Comparison of ENCODE assay signal across 36 cellular contexts in the genomic region with DNA sequence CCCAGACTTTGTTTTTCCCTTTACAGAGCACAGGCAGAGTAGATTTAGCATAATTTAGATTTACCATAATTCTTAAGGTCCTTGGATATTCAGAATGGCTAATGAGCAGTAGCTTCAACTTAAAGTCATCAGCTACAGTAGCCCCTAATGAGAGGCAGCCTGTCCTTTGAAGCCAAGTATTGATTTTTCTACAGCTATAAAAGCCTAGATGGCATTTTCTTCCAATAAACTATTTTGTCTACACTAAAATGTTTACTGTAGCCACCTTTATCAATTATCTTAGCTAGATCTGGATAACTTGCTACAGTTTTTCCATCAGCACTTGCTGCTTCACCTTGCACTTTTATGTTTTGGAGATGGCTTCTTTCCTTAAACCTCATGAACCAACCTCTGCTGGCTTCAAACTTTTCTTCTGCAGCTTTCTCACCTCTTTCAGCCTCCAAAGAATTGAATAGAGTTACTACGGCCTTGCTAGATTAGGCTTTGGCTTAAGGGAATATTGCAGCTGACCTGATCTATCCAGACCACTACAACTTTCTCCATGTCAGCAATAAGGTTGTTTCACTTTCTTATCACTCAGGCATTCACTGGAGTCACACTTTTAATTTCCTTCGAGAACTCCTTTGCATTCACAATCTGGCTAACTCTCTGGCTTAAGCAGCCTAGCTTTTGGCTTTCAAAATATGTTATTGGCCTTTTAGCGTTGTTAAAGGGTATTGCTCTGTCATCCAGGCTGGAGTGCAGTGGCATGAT. TPM values are rescaled to one million over a fixed set of nuclear protein-coding genes. Genes with fewer than 3 reads are reported as not detected.
DNase-seq lines count a peak whose midpoint lies in the region; ATAC-seq, FAIRE-seq and TF ChIP-seq lines count a peak whose summit lies in the region.
"Had no signal": no experiment of that assay in that cellular context is flagged by ENCODE, and none has a peak within 500 bp of the region (broad histone marks: within the 10 kb centered on the region; RNA-seq: fewer than 3 reads in every experiment).

No MANE protein-coding gene starts in this region.

- H3K4me1 ChIP-seq in Caco-2 (peaks cover 3% of the 10 kb centered on the region; the same call in 1 of the 2 replicates), kidney (ENCODE audit: control insufficient read depth in 1 of 2, insufficient read depth in 1 of 2, low read depth in 1 of 2, low read length in 2 of 2) (peaks cover 23 to 33% of the 10 kb centered on the region in 2 donors)
- H3K4me1 ChIP-seq in naive thymus-derived CD4-positive, alpha-beta T cell (ENCODE audit: control insufficient read depth in 2 of 2, insufficient read depth in 2 of 2, low read length in 2 of 2): peaks cover 47 to 67% of the 10 kb centered on the region in 2 donors

- peaks cover 12% of the 10 kb centered on the region for H3K36me3 Mint-ChIP-seq in activated CD8-positive, alpha-beta memory T cell treated with anti-CD3 and anti-CD28 coated beads, Interleukin-2, amount 10 ng/mL, durations not matched to agents 7 days and 5 days
- peaks cover 26% of the 10 kb centered on the region for H3K36me3 Mint-ChIP-seq in Caco-2 (ENCODE audit: insufficient read depth, unreplicated experiment)
- peaks cover 6% of the 10 kb centered on the region for H3K36me3 Mint-ChIP-seq in activated T-helper 17 cell treated with anti-CD3 and anti-CD28 coated beads, Interleukin-2, amount 50 U/mL, for 72 hours (ENCODE audit: low read depth)
- peaks cover 0 to 10% (median 2%) of the 10 kb centered on the region in 5 donors for H3K36me3 Mint-ChIP-seq in naive thymus-derived CD4-positive, alpha-beta T cell

- H3K36me3 ChIP-seq in Caco-2 (ENCODE audit: control insufficient read depth, insufficient read depth, low read length) (no peaks in the 10 kb centered on the region), kidney (ENCODE audit: control insufficient read depth in 1 of 2, insufficient read depth in 2 of 2, low read length in 2 of 2) (peaks cover 0 to 2% of the 10 kb centered on the region in 2 donors)
- no peaks in the 10 kb centered on the region for H3K36me3 ChIP-seq in naive thymus-derived CD4-positive, alpha-beta T cell (ENCODE audit: control insufficient read depth in 2 of 3, insufficient read depth in 3 of 3, low read length in 3 of 3)
- H3K36me3 ChIP-seq: cardiac muscle cell, gastroesophageal sphincter, ovary, right atrium auricular region, spleen, suprapubic skin had no signal

- no peak for DNase-seq in activated CD8-positive, alpha-beta memory T cell treated with anti-CD3 and anti-CD28 coated beads, Interleukin-2, amount 10 ng/mL, durations not matched to agents 7 days and 5 days
- no peak for DNase-seq in activated CD8-positive, alpha-beta memory T cell treated with anti-CD3 and anti-CD28 coated beads for 24 hours
- DNase-seq in Caco-2: no peak
- DNase-seq in naive thymus-derived CD4-positive, alpha-beta T cell: no peak
- DNase-seq in NCI-H146 (lab: John Stamatoyannopoulos, UW): no peak
- DNase-seq in kidney: no peak
- DNase-seq in HuH-7.5 (ENCODE audit: low spot score): no peak
- DNase-seq: activated CD4-positive, alpha-beta T cell treated with anti-CD3 and anti-CD28 coated beads for 48 hours; activated CD8-positive, alpha-beta memory T cell treated with anti-CD3 and anti-CD28 coated beads, Interleukin-2, amount 50 U/mL, for 48 hours; activated gamma-delta T cell treated with Interleukin-2 at 50 U/mL for 16 hours; dermis blood vessel endothelial cell; DMS 273 treated with DMSO at 0.1 percent for 48 hours; GDM1; GOT3; hypothalamus; left ventricle myocardium superior; NCI-H1105 treated with DMSO at 0.1 percent for 48 hours; NCI-H2081; NCI-H345; NCI-H774; nephron progenitor cell; ovary; spleen; stimulated activated CD4-positive, alpha-beta T cell treated with anti-CD3 and anti-CD28 coated beads, Interleukin-4, amount 100 ng/mL, for 1 hour; T-helper 2 cell had no signal

- intact Hi-C loops in Caco-2 (cut with micrococcal nuclease; ENCODE audit: unreplicated experiment) (no loop called here), kidney (cut with DNase I) (no loop called here)
- intact Hi-C loops in naive thymus-derived CD4-positive, alpha-beta T cell (cut with micrococcal nuclease): loop anchor here in 1 of 2 donors (2.0 kb wide), 1 partner anchor 13 kb away; no protein-coding TSS in a partner anchor

- no peak overlapping the region for H3K9ac ChIP-seq in kidney (ENCODE audit: low read length in 2 of 2)
- H3K9ac ChIP-seq: BLaER1 treated with 17β-estradiol and CSF1 and Interleukin-3, amounts not matched to agents 10 nM and 100 nM had no signal

- FAIRE-seq in kidney (lab: Jason Lieb, UNC): no peak
- FAIRE-seq: urothelium cell line had no signal

- H3K4me1 Mint-ChIP-seq in activated CD8-positive, alpha-beta memory T cell treated with anti-CD3 and anti-CD28 coated beads, Interleukin-2, amount 10 ng/mL, durations not matched to agents 7 days and 5 days: peaks cover 59% of the 10 kb centered on the region
- H3K4me1 Mint-ChIP-seq in Caco-2 (ENCODE audit: low read depth, unreplicated experiment): peaks cover 17% of the 10 kb centered on the region
- H3K4me1 Mint-ChIP-seq in activated T-helper 17 cell treated with anti-CD3 and anti-CD28 coated beads, Interleukin-2, amount 50 U/mL, for 72 hours: peaks cover 43% of the 10 kb centered on the region
- H3K4me1 Mint-ChIP-seq in naive thymus-derived CD4-positive, alpha-beta T cell: peaks cover 56 to 90% (median 72%) of the 10 kb centered on the region in 7 donors

- H3K4me3 ChIP-seq in Caco-2 (ENCODE audit: low read depth, low read length) (no peak overlapping the region), kidney (ENCODE audit: low read length in 2 of 2) (no peak overlapping the region)
- H3K4me3 ChIP-seq in naive thymus-derived CD4-positive, alpha-beta T cell (ENCODE audit: low read length): no peak overlapping the region
- H3K4me3 ChIP-seq: BLaER1 treated with 17β-estradiol and CSF1 and Interleukin-3, amounts not matched to agents 10 nM and 100 nM; cardiac muscle cell; gastroesophageal sphincter; ovary; right atrium auricular region; SK-N-MC; spleen; suprapubic skin had no signal

- H3K9me3 ChIP-seq in Caco-2 (no peaks in the 10 kb centered on the region), kidney (ENCODE audit: control insufficient read depth in 1 of 2, low read length in 2 of 2) (no peaks in the 10 kb centered on the region)
- H3K9me3 ChIP-seq in naive thymus-derived CD4-positive, alpha-beta T cell (ENCODE audit: control insufficient read depth in 2 of 3, low read length in 3 of 3): no peaks in the 10 kb centered on the region
- H3K9me3 ChIP-seq: gastroesophageal sphincter, ovary, right atrium auricular region, spleen, suprapubic skin had no signal

- peak overlapping the region; percentile 15 for H3K27ac Mint-ChIP-seq in activated CD8-positive, alpha-beta memory T cell treated with anti-CD3 and anti-CD28 coated beads, Interleukin-2, amount 10 ng/mL, durations not matched to agents 7 days and 5 days
- no peak overlapping the region for H3K27ac Mint-ChIP-seq in Caco-2 (ENCODE audit: unreplicated experiment)
- H3K27ac Mint-ChIP-seq in activated T-helper 17 cell treated with anti-CD3 and anti-CD28 coated beads, Interleukin-2, amount 50 U/mL, for 72 hours: peak overlapping the region; percentile 35
- peak overlapping the region in 7 of 9 donors; percentile 12 to 75 (median 66) for H3K27ac Mint-ChIP-seq in naive thymus-derived CD4-positive, alpha-beta T cell
- H3K27ac Mint-ChIP-seq: mesothelial cell of epicardium; nephron progenitor cell; stimulated activated memory B cell treated with anti-CD40 and anti-IgM and Interleukin-4, amounts not matched to agents 10 μg/mL and 1 μg/mL and 100 μg/mL, for 72 hours had no signal

- H3K27ac ChIP-seq in naive thymus-derived CD4-positive, alpha-beta T cell (ENCODE audit: low read depth, low read length): no peak overlapping the region
- no peak overlapping the region for H3K27ac ChIP-seq in kidney (ENCODE audit: low read depth in 2 of 2, low read length in 2 of 2)
- H3K27ac ChIP-seq: BLaER1 treated with 17β-estradiol and CSF1 and Interleukin-3, amounts not matched to agents 10 nM and 100 nM; gastroesophageal sphincter; ovary; right atrium auricular region; RWPE1; suprapubic skin had no signal

- H3K4me3 Mint-ChIP-seq in activated CD8-positive, alpha-beta memory T cell treated with anti-CD3 and anti-CD28 coated beads, Interleukin-2, amount 10 ng/mL, durations not matched to agents 7 days and 5 days: no peak overlapping the region
- H3K4me3 Mint-ChIP-seq in Caco-2 (ENCODE audit: unreplicated experiment): no peak overlapping the region
- peak overlapping the region; percentile 59 for H3K4me3 Mint-ChIP-seq in activated T-helper 17 cell treated with anti-CD3 and anti-CD28 coated beads, Interleukin-2, amount 50 U/mL, for 72 hours
- H3K4me3 Mint-ChIP-seq in naive thymus-derived CD4-positive, alpha-beta T cell: peak overlapping the region in 7 of 10 donors; percentile 5 to 80 (median 52)
- H3K4me3 Mint-ChIP-seq: mesothelial cell of epicardium; nephron progenitor cell; stimulated activated memory B cell treated with anti-CD40 and anti-IgM and Interleukin-4, amounts not matched to agents 10 μg/mL and 1 μg/mL and 100 μg/mL, for 72 hours had no signal

- CTCF ChIA-PET in activated CD8-positive, alpha-beta memory T cell treated with anti-CD3 and anti-CD28 coated beads, Interleukin-2, amount 10 ng/mL, durations not matched to agents 7 days and 5 days (lab: Charles Lee): interaction anchor here (1.6 kb wide), 1 partner anchor 16 kb away, joined by 3 read pairs; no protein-coding TSS in a partner anchor
- CTCF ChIA-PET in Caco-2 (lab: Charles Lee): no interaction called here
- CTCF ChIA-PET in naive thymus-derived CD4-positive, alpha-beta T cell (lab: Charles Lee): no interaction called here

- TSS peak; percentile 5 for BruUV-seq in Caco-2 (replicated peaks; lab: Mats Ljungman, UMichigan)

- H3K27me3 ChIP-seq in Caco-2 (replicated peaks; ENCODE audit: control insufficient read depth, insufficient read depth, low read length): no peaks in the 10 kb centered on the region
- H3K27me3 ChIP-seq in naive thymus-derived CD4-positive, alpha-beta T cell (ENCODE audit: control insufficient read depth in 2 of 2, insufficient read depth in 2 of 2, low read length in 2 of 2): no peaks in the 10 kb centered on the region
- H3K27me3 ChIP-seq: BLaER1 treated with 17β-estradiol and CSF1 and Interleukin-3, amounts not matched to agents 10 nM and 100 nM; cardiac muscle cell; gastroesophageal sphincter; ovary; right atrium auricular region; spleen; suprapubic skin had no signal

- POLR2A ChIA-PET in Caco-2 (lab: Charles Lee): no interaction called here
- POLR2A ChIA-PET in naive thymus-derived CD4-positive, alpha-beta T cell (lab: Charles Lee): interaction anchor here (0.7 to 0.8 kb wide), 2 partner anchors 11 to 72 kb away, joined by 3 to 4 read pairs; no protein-coding TSS in a partner anchor

- ATAC-seq in activated CD8-positive, alpha-beta memory T cell treated with anti-CD3 and anti-CD28 coated beads, Interleukin-2, amount 10 ng/mL, durations not matched to agents 7 days and 5 days: no peak
- no peak for ATAC-seq in activated T-helper 17 cell treated with anti-CD3 and anti-CD28 coated beads, Interleukin-2, amount 50 U/mL, for 72 hours (replicated peaks)
- ATAC-seq in naive thymus-derived CD4-positive, alpha-beta T cell: no peak
- ATAC-seq: gastroesophageal sphincter; left ventricle myocardium superior; stimulated activated memory B cell treated with anti-CD40 and anti-IgM and Interleukin-4, amounts not matched to agents 10 μg/mL and 1 μg/mL and 100 μg/mL, for 72 hours had no signal

- no peaks in the 10 kb centered on the region for H3K27me3 Mint-ChIP-seq in activated CD8-positive, alpha-beta memory T cell treated with anti-CD3 and anti-CD28 coated beads, Interleukin-2, amount 10 ng/mL, durations not matched to agents 7 days and 5 days
- no peaks in the 10 kb centered on the region for H3K27me3 Mint-ChIP-seq in Caco-2 (ENCODE audit: insufficient read depth, unreplicated experiment)
- no peaks in the 10 kb centered on the region for H3K27me3 Mint-ChIP-seq in activated T-helper 17 cell treated with anti-CD3 and anti-CD28 coated beads, Interleukin-2, amount 50 U/mL, for 72 hours
- no peaks in the 10 kb centered on the region for H3K27me3 Mint-ChIP-seq in naive thymus-derived CD4-positive, alpha-beta T cell
- H3K27me3 Mint-ChIP-seq: stimulated activated memory B cell treated with anti-CD40 and anti-IgM and Interleukin-4, amounts not matched to agents 10 μg/mL and 1 μg/mL and 100 μg/mL, for 72 hours had no signal

- H3K9me3 Mint-ChIP-seq in activated CD8-positive, alpha-beta memory T cell treated with anti-CD3 and anti-CD28 coated beads, Interleukin-2, amount 10 ng/mL, durations not matched to agents 7 days and 5 days (ENCODE audit: low read depth): no peaks in the 10 kb centered on the region
- H3K9me3 Mint-ChIP-seq in Caco-2 (ENCODE audit: unreplicated experiment): no peaks in the 10 kb centered on the region
- H3K9me3 Mint-ChIP-seq in activated T-helper 17 cell treated with anti-CD3 and anti-CD28 coated beads, Interleukin-2, amount 50 U/mL, for 72 hours: no peaks in the 10 kb centered on the region
- H3K9me3 Mint-ChIP-seq in naive thymus-derived CD4-positive, alpha-beta T cell: no peaks in the 10 kb centered on the region
- H3K9me3 Mint-ChIP-seq: stimulated activated memory B cell treated with anti-CD40 and anti-IgM and Interleukin-4, amounts not matched to agents 10 μg/mL and 1 μg/mL and 100 μg/mL, for 72 hours had no signal

- TF ChIP-seq CTCF in Caco-2 (IDR thresholded peaks at IDR 0.05; ENCODE audit: insufficient read depth in 1 of 2, low read depth in 1 of 2, low read length in 1 of 2, severe bottlenecking in 1 of 2, unreplicated experiment in 1 of 2): no peak
- no peak for TF ChIP-seq CTCF in kidney (IDR thresholded peaks at IDR 0.05; ENCODE audit: borderline replicate concordance, extremely low read depth, insufficient read depth)

RNA-seq across cellular contexts. Expression of gene BRD4, which starts 26.6 kb away (rescaled TPM):
- total RNA-seq in activated CD8-positive, alpha-beta memory T cell treated with anti-CD3 and anti-CD28 coated beads, Interleukin-2, amount 10 ng/mL, durations not matched to agents 7 days and 5 days: 100 to 1,000 TPM; 123 to 125 TPM
- 154 and 170 TPM in 2 replicates for total RNA-seq in Caco-2 (2022)
- 10 to 100 TPM; 90.4 to 96.7 TPM for total RNA-seq in activated T-helper 17 cell treated with anti-CD3 and anti-CD28 coated beads, Interleukin-2, amount 50 U/mL, for 72 hours
- 100 to 1,000 TPM; 104 to 168 (median 128) TPM for total RNA-seq in naive thymus-derived CD4-positive, alpha-beta T cell
- polyA plus RNA-seq in naive thymus-derived CD4-positive, alpha-beta T cell: 10 to 100 TPM; 10.5 to 19.8 TPM
- total RNA-seq in kidney: 107 TPM
- polyA plus RNA-seq in kidney (ENCODE audit: insufficient read depth, low read depth, low replicate concordance): 14.3 TPM

Comparison
In these comparisons a context has a peak if more than half of its experiments do, and no peak if none do; other contexts are left out.
1. H3K4me3 Mint-ChIP-seq: peak in activated T-helper 17 cell treated with anti-CD3 and anti-CD28 coated beads, Interleukin-2, amount 50 U/mL, for 72 hours (single experiment) and naive thymus-derived CD4-positive, alpha-beta T cell (7 of 10); none in activated CD8-positive, alpha-beta memory T cell treated with anti-CD3 and anti-CD28 coated beads, Interleukin-2, amount 10 ng/mL, durations not matched to agents 7 days and 5 days (single experiment) and Caco-2 (single experiment).